In genomic region chr10:68067508-68067907, GRCh38 we compare ENCODE assay signal across 19 cellular contexts. TPM values are rescaled to one million over a fixed set of nuclear protein-coding genes. Genes with fewer than 3 reads are reported as not detected.
DNase-seq lines count a peak whose midpoint lies in the region; ATAC-seq, FAIRE-seq and TF ChIP-seq lines count a peak whose summit lies in the region.
"Had no signal": no experiment of that assay in that cellular context is flagged by ENCODE, and none has a peak within 500 bp of the region (broad histone marks: within the 10 kb centered on the region; RNA-seq: fewer than 3 reads in every experiment).

No MANE protein-coding gene starts in this region.

- H2AFZ ChIP-seq in OCI-LY3 (ENCODE audit: low read depth, low read length) (no peak overlapping the region), GM12878 (ENCODE audit: control insufficient read depth, low read depth, low read length) (no peak overlapping the region)

- H3K27ac ChIP-seq in OCI-LY3 (ENCODE audit: low read length) (no peak overlapping the region), GM12878 (ENCODE audit: control insufficient read depth, insufficient read depth) (no peak overlapping the region)
- H3K27ac ChIP-seq: 22Rv1, BLaER1 had no signal

- intact Hi-C loops in GM12878 (cut with micrococcal nuclease; ENCODE audit: unreplicated experiment) = no loop called here

- no peak for TF ChIP-seq CTCF in OCI-LY3 (IDR thresholded peaks at IDR 0.05; ENCODE audit: low read depth, low read length)
- no peak for TF ChIP-seq CTCF in GM12878 (IDR thresholded peaks at IDR 0.05 in 2 of 3, conservative IDR thresholded peaks at IDR 0.05 in 1 of 3; ENCODE audit: control insufficient read depth in 2 of 3, extremely low read depth in 1 of 3, insufficient read depth in 1 of 3, low read depth in 3 of 3, low read length in 3 of 3)
- no peak for TF ChIP-seq CTCF in GM20000 (IDR thresholded peaks at IDR 0.05; ENCODE audit: extremely low read depth, missing control alignments)

- peaks cover 3% of the 10 kb centered on the region; the same call in 1 of the 2 replicates for H4K20me1 ChIP-seq in OCI-LY3 (ENCODE audit: insufficient read depth, low read length)
- H4K20me1 ChIP-seq in GM12878 (ENCODE audit: control insufficient read depth, insufficient read depth) = no peaks in the 10 kb centered on the region

- no peak for TF ChIP-seq POLR2A in GM12878 (IDR thresholded peaks at IDR 0.05; ENCODE audit: low read depth, low read length)

- H3K79me2 ChIP-seq in OCI-LY3 (ENCODE audit: low read length) (peaks cover 19% of the 10 kb centered on the region), GM12878 (ENCODE audit: control insufficient read depth, insufficient read depth, low read length) (peaks cover 40% of the 10 kb centered on the region)

- peaks cover 21% of the 10 kb centered on the region for H3K4me1 ChIP-seq in OCI-LY3 (ENCODE audit: low read length)
- H3K4me1 ChIP-seq in GM12878 (ENCODE audit: control insufficient read depth, insufficient read depth, low read length) = no peaks in the 10 kb centered on the region

- H3K9me3 Mint-ChIP-seq in activated naive CD8-positive, alpha-beta T cell (ENCODE audit: low read depth) = no peaks in the 10 kb centered on the region
- H3K9me3 Mint-ChIP-seq in activated naive CD8-positive, alpha-beta T cell treated with anti-CD3 and anti-CD28 coated beads, Interleukin-2, amount 50 U/mL, for 24 hours = no peaks in the 10 kb centered on the region
- no peaks in the 10 kb centered on the region for H3K9me3 Mint-ChIP-seq in stimulated activated memory B cell treated with anti-CD40 and anti-IgM and Interleukin-4, amounts not matched to agents 10 μg/mL and 1 μg/mL and 100 μg/mL, for 72 hours
- H3K9me3 Mint-ChIP-seq in stimulated activated naive CD8-positive, alpha-beta T cell treated with anti-CD3 and anti-CD28 coated beads, Interleukin-15, amount 100 ng/mL, for 72 hours = no peaks in the 10 kb centered on the region
- H3K9me3 Mint-ChIP-seq: H9 had no signal

- FAIRE-seq in GM12878 (lab: Jason Lieb, UNC) = no peak
- FAIRE-seq: GM12891, K562 had no signal

- no peaks in the 10 kb centered on the region for H3K27me3 ChIP-seq in OCI-LY3 (ENCODE audit: low read depth, low read length)
- no peaks in the 10 kb centered on the region for H3K27me3 ChIP-seq in GM12878 (replicated peaks in 1 of 2; ENCODE audit: control insufficient read depth in 2 of 2, insufficient read depth in 2 of 2, low read length in 1 of 2)
- H3K27me3 ChIP-seq: BLaER1 had no signal

- in situ Hi-C loops in GM12878 (cut with MboI) = no loop called here

- H3K9ac ChIP-seq in OCI-LY3 (ENCODE audit: low read length) (no peak overlapping the region), GM12878 (ENCODE audit: control insufficient read depth, insufficient read depth, low read length) (no peak overlapping the region)
- H3K9ac ChIP-seq: BLaER1 had no signal

- no peak for DNase-seq in activated naive CD8-positive, alpha-beta T cell treated with anti-CD3 and anti-CD28 coated beads, Interleukin-2, amount 50 U/mL, for 24 hours
- DNase-seq in GM12878 (ENCODE audit: low read depth, low spot score) (no peak), GM20000 (ENCODE audit: low spot score) (no peak)
- DNase-seq in stimulated activated naive CD8-positive, alpha-beta T cell treated with anti-CD3 and anti-CD28 coated beads, Interleukin-15, amount 100 ng/mL, for 72 hours = no peak
- DNase-seq: DND-41, GDM1, H9, NCI-H1436 treated with DMSO at 0.1 percent for 48 hours, NCI-H2029 treated with DMSO at 0.1 percent for 48 hours, NCI-H510A, NCI-H774 had no signal

- CTCF ChIA-PET in GM12878 (lab: Yijun Ruan, JAX) = interaction anchor here (0.7 to 2.4 kb wide), 4 partner anchors 11 to 167 kb away, joined by 3 to 9 read pairs (median 3); no protein-coding TSS in a partner anchor

- 8% methylated on average over 3 of the region's 3 CpGs for WGBS in GM12878 (ENCODE audit: insufficient coverage, insufficient replicate concordance, low lambda C conversion rate, missing lambda C conversion rate)

- H3K4me1 Mint-ChIP-seq in activated naive CD8-positive, alpha-beta T cell (ENCODE audit: low read depth) = peaks cover 45% of the 10 kb centered on the region
- H3K4me1 Mint-ChIP-seq in activated naive CD8-positive, alpha-beta T cell treated with anti-CD3 and anti-CD28 coated beads, Interleukin-2, amount 50 U/mL, for 24 hours = peaks cover 40% of the 10 kb centered on the region
- H3K4me1 Mint-ChIP-seq in stimulated activated memory B cell treated with anti-CD40 and anti-IgM and Interleukin-4, amounts not matched to agents 10 μg/mL and 1 μg/mL and 100 μg/mL, for 72 hours = peaks cover 19% of the 10 kb centered on the region
- peaks cover 21% of the 10 kb centered on the region for H3K4me1 Mint-ChIP-seq in stimulated activated naive CD8-positive, alpha-beta T cell treated with anti-CD3 and anti-CD28 coated beads, Interleukin-15, amount 100 ng/mL, for 72 hours

- peak overlapping the region; percentile 34 for H3K4me2 ChIP-seq in OCI-LY3 (ENCODE audit: low read length)
- peak overlapping the region; percentile 18; the same call in 1 of the 2 replicates for H3K4me2 ChIP-seq in GM12878 (ENCODE audit: control insufficient read depth, insufficient read depth)
- H3K4me2 ChIP-seq: BLaER1 had no signal

- POLR2A ChIA-PET in GM12878 (lab: Charles Lee) = no interaction called here

- no peaks in the 10 kb centered on the region for H3K9me3 ChIP-seq in OCI-LY3 (ENCODE audit: insufficient read depth, low read length)
- H3K9me3 ChIP-seq in GM12878 (replicated peaks; ENCODE audit: control insufficient read depth, insufficient read depth, low read length) = no peaks in the 10 kb centered on the region
- H3K9me3 ChIP-seq: BLaER1 had no signal

- TF ChIP-seq EP300 in GM12878 (IDR thresholded peaks at IDR 0.05; ENCODE audit: borderline replicate concordance in 1 of 2, control insufficient read depth in 1 of 2, low read depth in 2 of 2, low read length in 2 of 2) = no peak

- RAD21 ChIA-PET in GM12878 (lab: Charles Lee; ENCODE audit: unreplicated experiment) = no interaction called here

- SMC1A ChIA-PET in GM12878 (lab: Charles Lee; ENCODE audit: uncharacterized antibody, unreplicated experiment) = interaction anchor here (0.7 to 2.1 kb wide), 9 partner anchors 14 to 280 kb away, joined by 3 to 11 read pairs (median 5); no protein-coding TSS in a partner anchor

- no TSS peak for BruUV-seq in GM12878 (replicated peaks; lab: Mats Ljungman, UMichigan)

- no peak for TF ChIP-seq RAD21 in GM12878 (IDR thresholded peaks at IDR 0.05; ENCODE audit: insufficient read depth, low read depth, low read length)

- no peaks in the 10 kb centered on the region for H3K27me3 Mint-ChIP-seq in activated naive CD8-positive, alpha-beta T cell
- H3K27me3 Mint-ChIP-seq in activated naive CD8-positive, alpha-beta T cell treated with anti-CD3 and anti-CD28 coated beads, Interleukin-2, amount 50 U/mL, for 24 hours = no peaks in the 10 kb centered on the region
- H3K27me3 Mint-ChIP-seq in stimulated activated memory B cell treated with anti-CD40 and anti-IgM and Interleukin-4, amounts not matched to agents 10 μg/mL and 1 μg/mL and 100 μg/mL, for 72 hours = no peaks in the 10 kb centered on the region
- H3K27me3 Mint-ChIP-seq in stimulated activated naive CD8-positive, alpha-beta T cell treated with anti-CD3 and anti-CD28 coated beads, Interleukin-15, amount 100 ng/mL, for 72 hours = no peaks in the 10 kb centered on the region

- peak overlapping the region; percentile 34 for H3K27ac Mint-ChIP-seq in activated naive CD8-positive, alpha-beta T cell
- H3K27ac Mint-ChIP-seq in activated naive CD8-positive, alpha-beta T cell treated with anti-CD3 and anti-CD28 coated beads, Interleukin-2, amount 50 U/mL, for 24 hours = no peak overlapping the region
- H3K27ac Mint-ChIP-seq in stimulated activated memory B cell treated with anti-CD40 and anti-IgM and Interleukin-4, amounts not matched to agents 10 μg/mL and 1 μg/mL and 100 μg/mL, for 72 hours = peak overlapping the region; percentile 24
- H3K27ac Mint-ChIP-seq in stimulated activated naive CD8-positive, alpha-beta T cell treated with anti-CD3 and anti-CD28 coated beads, Interleukin-15, amount 100 ng/mL, for 72 hours = no peak overlapping the region
- H3K27ac Mint-ChIP-seq: H9 had no signal

- no peak overlapping the region for H3K4me3 Mint-ChIP-seq in activated naive CD8-positive, alpha-beta T cell
- H3K4me3 Mint-ChIP-seq in activated naive CD8-positive, alpha-beta T cell treated with anti-CD3 and anti-CD28 coated beads, Interleukin-2, amount 50 U/mL, for 24 hours = no peak overlapping the region
- no peak overlapping the region for H3K4me3 Mint-ChIP-seq in stimulated activated memory B cell treated with anti-CD40 and anti-IgM and Interleukin-4, amounts not matched to agents 10 μg/mL and 1 μg/mL and 100 μg/mL, for 72 hours
- H3K4me3 Mint-ChIP-seq in stimulated activated naive CD8-positive, alpha-beta T cell treated with anti-CD3 and anti-CD28 coated beads, Interleukin-15, amount 100 ng/mL, for 72 hours = no peak overlapping the region
- H3K4me3 Mint-ChIP-seq: H9 had no signal

- no peak for ATAC-seq in activated naive CD8-positive, alpha-beta T cell treated with anti-CD3 and anti-CD28 coated beads, Interleukin-2, amount 50 U/mL, for 24 hours
- ATAC-seq in GM12878 (peak; percentile 34; the same call in 2 of the 3 replicates), HG03097 (IDR thresholded peaks at IDR 0.05; ENCODE audit: low FRiP score, unreplicated experiment) (no peak)
- no peak for ATAC-seq in stimulated activated memory B cell treated with anti-CD40 and anti-IgM and Interleukin-4, amounts not matched to agents 10 μg/mL and 1 μg/mL and 100 μg/mL, for 72 hours
- no peak for ATAC-seq in stimulated activated naive CD8-positive, alpha-beta T cell treated with anti-CD3 and anti-CD28 coated beads, Interleukin-15, amount 100 ng/mL, for 72 hours
- ATAC-seq: K562 had no signal

- peaks cover 3% of the 10 kb centered on the region for H3K36me3 Mint-ChIP-seq in activated naive CD8-positive, alpha-beta T cell
- peaks cover 31% of the 10 kb centered on the region for H3K36me3 Mint-ChIP-seq in activated naive CD8-positive, alpha-beta T cell treated with anti-CD3 and anti-CD28 coated beads, Interleukin-2, amount 50 U/mL, for 24 hours (ENCODE audit: low read depth)
- H3K36me3 Mint-ChIP-seq in stimulated activated memory B cell treated with anti-CD40 and anti-IgM and Interleukin-4, amounts not matched to agents 10 μg/mL and 1 μg/mL and 100 μg/mL, for 72 hours = peaks cover 13% of the 10 kb centered on the region

- peaks cover 10% of the 10 kb centered on the region for H3K36me3 ChIP-seq in OCI-LY3 (replicated peaks; ENCODE audit: low read depth, low read length)
- 0 out of 4 replicates have a peak, but pooled peaks cover 0 to 3% of the 10 kb centered on the region in 2 experiments for H3K36me3 ChIP-seq in GM12878 (ENCODE audit: control insufficient read depth in 2 of 2, insufficient read depth in 2 of 2, low read length in 1 of 2)

- H3K4me3 ChIP-seq in OCI-LY3 (ENCODE audit: low read length) (no peak overlapping the region), GM12878 (no peak overlapping the region)
- H3K4me3 ChIP-seq: BLaER1, K562 had no signal

RNA-seq across cellular contexts. Expression of gene HERC4, which starts 7.6 kb away (rescaled TPM):
- total RNA-seq in GM12878 (2013; cell fraction: nucleolus; rRNA removed) = 383 and 399 TPM in 2 replicates
- 27.3 and 33.0 TPM in 2 replicates for total RNA-seq in GM12878 (2014; rRNA removed)
- total RNA-seq in GM12878 (2014; rRNA removed; fragmentation: Illumina TruSeq; extraction: Trizol) = 36.8 and 38.8 TPM in 2 replicates
- total RNA-seq in GM12878 (2021) = 33.1 and 33.8 TPM in 2 replicates
- 11.6 TPM for polyA plus RNA-seq in GM12878 (2011; ENCODE audit: low read depth)
- polyA plus RNA-seq in GM12878 (2011; rRNA removed) = 28.9 and 49.9 TPM in 2 replicates
- 8.3 and 11.2 TPM in 2 replicates for polyA plus RNA-seq in GM12878 (2011; cell fraction: cytosol; rRNA removed)
- polyA plus RNA-seq in GM12878 (2011; cell fraction: nucleus; rRNA removed) = 30.8 and 37.9 TPM in 2 replicates
- polyA plus RNA-seq in GM12878 (2012) = 20.6 and 25.6 TPM in 2 replicates
- polyA plus RNA-seq in GM12878 (2014; fragmentation: Illumina TruSeq; extraction: Trizol) = 23.6 and 28.8 TPM in 2 replicates
- polyA plus RNA-seq in GM12878 (2014; fragmentation: Nextera tagmentation; extraction: Ambion mirVana) = 10 to 100 TPM in 1 of 2 experiments, 1 to 10 TPM in 1; 9.7 to 11.5 TPM
- 17.1 and 20.2 TPM in 2 replicates for polyA plus RNA-seq in GM12878 (2014; rRNA removed)
- 10 to 100 TPM; 22.9 to 23.2 TPM for polyA plus RNA-seq in GM12878 (2016; fragmentation: Nextera tagmentation; extraction: Ambion mirVana)
- polyA minus RNA-seq in GM12878 (2011; rRNA and poly(A)+ RNA removed) = 34.9 and 35.0 TPM in 2 replicates
- 13.1 and 14.6 TPM in 2 replicates for polyA minus RNA-seq in GM12878 (2011; cell fraction: cytosol; rRNA and poly(A)+ RNA removed)
- polyA minus RNA-seq in GM12878 (2011; cell fraction: nucleus; rRNA and poly(A)+ RNA removed) = 36.0 and 68.3 TPM in 2 replicates

RNA-seq across cellular contexts. Expression of gene MYPN, which starts 41.8 kb away (rescaled TPM):
- total RNA-seq in GM12878 (2013; cell fraction: nucleolus; rRNA removed) = not detected in 2 replicates
- total RNA-seq in GM12878 (2014; rRNA removed) (0.05 TPM in 1 of 2 replicates, not detected in the other), GM12878 (2014; rRNA removed; fragmentation: Illumina TruSeq; extraction: Trizol) (not detected in 2 replicates), GM12878 (2021) (not detected in 2 replicates)
- polyA plus RNA-seq in GM12878 (2011; ENCODE audit: low read depth) = not detected
- polyA plus RNA-seq in GM12878 (2011; rRNA removed) (not detected in 2 replicates), GM12878 (2014; fragmentation: Illumina TruSeq; extraction: Trizol) (0.01 TPM in 1 of 2 replicates, not detected in the other), GM12878 (2014; fragmentation: Nextera tagmentation; extraction: Ambion mirVana) (under 1 TPM in 1 of 2 experiments, not detected in 1; 0.02 TPM), GM12878 (2014; rRNA removed) (not detected in 2 replicates), GM12878 (2016; fragmentation: Nextera tagmentation; extraction: Ambion mirVana) (not detected)
- not detected in 2 replicates for polyA plus RNA-seq in GM12878 (2011; cell fraction: cytosol; rRNA removed)
- 0.01 TPM in 1 of 2 replicates, not detected in the other for polyA plus RNA-seq in GM12878 (2011; cell fraction: nucleus; rRNA removed)
- not detected in 2 replicates for polyA plus RNA-seq in GM12878 (2012)
- not detected in 2 replicates for polyA minus RNA-seq in GM12878 (2011; rRNA and poly(A)+ RNA removed)
- polyA minus RNA-seq in GM12878 (2011; cell fraction: cytosol; rRNA and poly(A)+ RNA removed) = 0.42 and 0.53 TPM in 2 replicates
- polyA minus RNA-seq in GM12878 (2011; cell fraction: nucleus; rRNA and poly(A)+ RNA removed) = under 0.01 TPM in 1 of 2 replicates, not detected in the other
- total RNA-seq: H9, K562 had no signal
- polyA plus RNA-seq: K562 had no signal

Comparison
In these comparisons a context has a peak if more than half of its experiments do, and no peak if none do; other contexts are left out.
1. H3K27ac Mint-ChIP-seq: peak in activated naive CD8-positive, alpha-beta T cell (single experiment) and stimulated activated memory B cell treated with anti-CD40 and anti-IgM and Interleukin-4, amounts not matched to agents 10 μg/mL and 1 μg/mL and 100 μg/mL, for 72 hours (single experiment); none in activated naive CD8-positive, alpha-beta T cell treated with anti-CD3 and anti-CD28 coated beads, Interleukin-2, amount 50 U/mL, for 24 hours (single experiment) and stimulated activated naive CD8-positive, alpha-beta T cell treated with anti-CD3 and anti-CD28 coated beads, Interleukin-15, amount 100 ng/mL, for 72 hours (0 of 2).